ENCODE assay signal across 19 cellular contexts in the genomic region with DNA sequence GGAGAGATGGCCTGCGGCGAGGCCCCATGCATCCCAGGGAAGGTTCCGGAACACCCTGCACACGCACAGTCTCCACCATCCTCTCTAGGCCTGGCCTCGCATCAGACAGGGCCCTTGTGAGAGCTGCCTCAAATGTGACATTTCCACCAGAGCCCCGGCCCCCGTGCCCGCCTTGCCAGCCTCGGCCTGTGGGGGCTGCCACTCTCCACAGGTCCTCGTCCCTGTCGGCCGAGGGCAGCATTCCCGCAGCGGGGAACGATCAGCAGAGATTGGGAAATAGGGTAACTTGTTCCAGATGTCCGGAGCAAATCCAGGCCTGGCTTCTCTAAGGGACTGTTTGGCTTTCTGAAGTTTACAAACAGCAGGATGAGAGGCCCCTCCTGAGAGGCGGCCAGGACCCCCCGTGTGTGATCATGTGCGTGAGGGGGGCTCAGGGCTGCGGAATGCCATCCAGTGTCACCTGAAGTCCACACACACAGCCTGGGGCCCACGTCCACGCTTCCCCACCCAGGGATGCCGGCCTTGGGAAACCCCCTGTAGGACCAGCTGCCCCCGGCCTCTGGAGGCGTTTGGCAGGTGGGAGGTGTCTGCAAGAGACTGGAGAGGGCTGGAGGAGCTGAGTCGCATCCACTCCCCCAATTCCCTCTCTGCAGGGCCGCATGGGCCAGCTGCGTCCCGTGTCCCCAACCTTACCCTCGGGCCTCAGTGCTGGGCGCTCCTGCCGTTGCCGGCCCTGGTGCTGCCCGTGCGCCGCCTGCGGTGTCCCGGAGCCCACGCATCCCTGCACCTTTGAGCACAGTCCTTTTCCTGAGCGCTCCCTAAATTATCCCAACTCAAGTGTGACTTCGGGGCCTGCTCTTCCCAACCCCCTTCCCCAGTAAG.
A peak's percentile ranks its signal among the peaks of the same experiment; 100 is the strongest.
DNase-seq lines count a peak whose midpoint lies in the region; ATAC-seq, FAIRE-seq and TF ChIP-seq lines count a peak whose summit lies in the region.
"Had no signal": no experiment of that assay in that cellular context is flagged by ENCODE, and none has a peak within 500 bp of the region (broad histone marks: within the 10 kb centered on the region; RNA-seq: fewer than 3 reads in every experiment).

No MANE protein-coding gene starts in this region.

- ATAC-seq in K562, result peak; percentile 17
- peak; percentile 78 for ATAC-seq in left ventricle myocardium superior
- ATAC-seq in gastrocnemius medialis, result peak; percentile 40 to 56
- ATAC-seq: activated CD8-positive, alpha-beta memory T cell treated with anti-CD3 and anti-CD28 coated beads, Interleukin-2, amount 10 ng/mL, durations not matched to agents 7 days and 5 days; natural killer cell; PC-3; stimulated activated naive B cell treated with anti-CD40 and anti-IgM and Interleukin-4, amounts not matched to agents 10 μg/mL and 1 μg/mL and 100 μg/mL, for 72 hours had no signal

- no peak overlapping the region for H3K4me2 ChIP-seq in K562 (ENCODE audit: insufficient read depth, low read length)

- no peaks in the 10 kb centered on the region for H3K79me2 ChIP-seq in K562 (ENCODE audit: control insufficient read depth, insufficient read depth, low read length)

- peaks cover 0 to 10% of the 10 kb centered on the region in 2 experiments; a peak in 2 of 5 replicates for H3K4me1 ChIP-seq in K562 (replicated peaks in 1 of 2; ENCODE audit: control insufficient read depth in 2 of 2, insufficient read depth in 2 of 2, low read length in 2 of 2)
- H3K4me1 ChIP-seq in gastrocnemius medialis, result no peaks in the 10 kb centered on the region
- no peaks in the 10 kb centered on the region for H3K4me1 ChIP-seq in thyroid gland

- H3K4me3 ChIP-seq in BJ (ENCODE audit: low read depth, low read length) (no peak overlapping the region), K562 (no peak overlapping the region), gastrocnemius medialis (no peak overlapping the region), thyroid gland (replicated peaks in 1 of 3) (no peak overlapping the region)

- no peak for FAIRE-seq in K562 (lab: Jason Lieb, UNC)
- FAIRE-seq: bronchial epithelial cell, D721Med had no signal

- TF ChIP-seq POLR2A in K562 (conservative IDR thresholded peaks at IDR 0.05) (no peak), gastrocnemius medialis (IDR thresholded peaks at IDR 0.05) (no peak), thyroid gland (IDR thresholded peaks at IDR 0.05) (no peak)

- H3K9ac ChIP-seq in K562 (ENCODE audit: insufficient read depth in 1 of 2, low read depth in 2 of 2, low read length in 2 of 2), result no peak overlapping the region

- TF ChIP-seq RAD21 in K562 (CRISPR knock-in tag; conservative IDR thresholded peaks at IDR 0.05 in 1 of 2, IDR thresholded peaks at IDR 0.05 in 1 of 2), result no peak

- no peak for DNase-seq in BJ (ENCODE audit: low read depth)
- DNase-seq in K562 (ENCODE audit: extremely low read depth in 1 of 4, low spot score in 3 of 4), result no peak
- peak; percentile 54 for DNase-seq in left ventricle myocardium superior
- DNase-seq in gastrocnemius medialis, result no peak
- no peak for DNase-seq in retina
- DNase-seq in T-helper 1 cell, result no peak
- DNase-seq in thyroid gland, result no peak
- DNase-seq in NCI-H446 (lab: John Stamatoyannopoulos, UW), result no peak
- DNase-seq: activated CD8-positive, alpha-beta memory T cell treated with anti-CD3 and anti-CD28 coated beads, Interleukin-2, amount 10 ng/mL, durations not matched to agents 7 days and 5 days; activated naive CD4-positive, alpha-beta T cell treated with Interleukin-2 at 50 U/mL for 16 hours; H9; natural killer cell; NCI-H1105; NCI-H345; PC-3; stimulated activated naive B cell treated with anti-CD40 and anti-IgM and Interleukin-4, amounts not matched to agents 10 μg/mL and 1 μg/mL and 100 μg/mL, for 72 hours; WERI-Rb-1 had no signal

- H3K9me1 ChIP-seq in K562 (ENCODE audit: control insufficient read depth, insufficient read depth, low read length), result no peaks in the 10 kb centered on the region

- intact Hi-C loops in K562 (cut with micrococcal nuclease), result no loop called here
- intact Hi-C loops in left ventricle myocardium superior (cut with micrococcal nuclease), result no loop called here
- intact Hi-C loops in gastrocnemius medialis (cut with DNase I; ENCODE audit: low total_unique reads), result no loop called here
- intact Hi-C loops in thyroid gland (cut with DNase I), result no loop called here

- WGBS in K562 (ENCODE audit: insufficient coverage, low coverage, missing lambda C conversion rate), result 34% methylated on average over 37 of the region's 41 CpGs
- WGBS in thyroid gland, 2 donors, result 78 to 84% methylated on average over 26 to 31 of the region's 41 CpGs

- no peak overlapping the region for H3K27ac ChIP-seq in K562 (ENCODE audit: extremely low read depth, low read depth, low read length)
- no peak overlapping the region for H3K27ac ChIP-seq in gastrocnemius medialis
- no peak overlapping the region for H3K27ac ChIP-seq in thyroid gland
- H3K27ac ChIP-seq: WERI-Rb-1 had no signal

- CTCF ChIA-PET in BJ (lab: Yijun Ruan, JAX), result interaction anchor here (0.7 to 4.1 kb wide), 6 partner anchors 11 to 186 kb away, joined by 3 to 22 read pairs (median 4); no protein-coding TSS in a partner anchor
- CTCF ChIA-PET in K562 (lab: Yijun Ruan, JAX; ENCODE audit: low intra/inter-chr PET ratio), result no interaction called here

- in situ Hi-C loops in K562 (cut with MboI) (no loop called here), gastrocnemius medialis (cut with MboI; ENCODE audit: low sequenced_read_pairs in 4 of 4) (no loop called here)

- TF ChIP-seq CTCF in BJ (IDR thresholded peaks at IDR 0.05; ENCODE audit: insufficient read depth, low read depth, low read length), result peak; percentile 53
- TF ChIP-seq CTCF in K562 (IDR thresholded peaks at IDR 0.05 in 2 of 3, conservative IDR thresholded peaks at IDR 0.05 in 1 of 3; ENCODE audit: insufficient read depth in 2 of 3, low read depth in 1 of 3, low read length in 3 of 3), result no peak
- no peak for TF ChIP-seq CTCF in gastrocnemius medialis (IDR thresholded peaks at IDR 0.05 in 4 of 5, conservative IDR thresholded peaks at IDR 0.05 in 1 of 5)
- TF ChIP-seq CTCF in thyroid gland (IDR thresholded peaks at IDR 0.05), result no peak

- no peak overlapping the region for H2AFZ ChIP-seq in K562 (ENCODE audit: low read depth, low read length)

- H3K36me3 ChIP-seq in BJ (ENCODE audit: control insufficient read depth, insufficient read depth, low read length), result no peaks in the 10 kb centered on the region
- H3K36me3 ChIP-seq in K562 (ENCODE audit: control insufficient read depth, insufficient read depth, low read length), result no peaks in the 10 kb centered on the region
- H3K36me3 ChIP-seq in gastrocnemius medialis, result no peaks in the 10 kb centered on the region
- H3K36me3 ChIP-seq in thyroid gland, result no peaks in the 10 kb centered on the region
- H3K36me3 ChIP-seq: WERI-Rb-1 had no signal

- no peaks in the 10 kb centered on the region for H4K20me1 ChIP-seq in K562 (replicated peaks; ENCODE audit: control insufficient read depth, insufficient read depth, low read length)

- H3K27me3 ChIP-seq in BJ (ENCODE audit: control insufficient read depth, insufficient read depth, low read length) (no peaks in the 10 kb centered on the region), K562 (ENCODE audit: control insufficient read depth in 2 of 2, insufficient read depth in 2 of 2, low read length in 2 of 2) (peaks cover 33 to 38% of the 10 kb centered on the region in 2 experiments), gastrocnemius medialis (no peaks in the 10 kb centered on the region), thyroid gland (no peaks in the 10 kb centered on the region)

- TF ChIP-seq EP300 in K562 (IDR thresholded peaks at IDR 0.05; ENCODE audit: low read length), result no peak

- no TSS peak for BruUV-seq in K562 (replicated peaks; lab: Mats Ljungman, UMichigan)

- H3K9me3 ChIP-seq in K562 (replicated peaks; ENCODE audit: control insufficient read depth, insufficient read depth, low read depth, low read length), result 0 out of 2 replicates have a peak, but pooled peaks cover 2% of the 10 kb centered on the region
- H3K9me3 ChIP-seq in gastrocnemius medialis, result no peaks in the 10 kb centered on the region
- H3K9me3 ChIP-seq in thyroid gland, result no peaks in the 10 kb centered on the region

- POLR2A ChIA-PET in BJ (lab: Charles Lee), result no interaction called here
- POLR2A ChIA-PET in K562 (lab: Yijun Ruan, JAX), result interaction anchor here (0.6 to 1.4 kb wide), 4 partner anchors 7 to 103 kb away, joined by 3 to 6 read pairs (median 3); no protein-coding TSS in a partner anchor

TF ChIP-seq in K562, 482 proteins besides CTCF, POLR2A, EP300 and RAD21:
- TF ChIP-seq RBM25 (IDR thresholded peaks at IDR 0.05; ENCODE audit: low read depth, low read length, severe bottlenecking) (no peak), ZNF232 (CRISPR knock-in tag; IDR thresholded peaks at IDR 0.05) (no peak), MAFK (IDR thresholded peaks at IDR 0.05; ENCODE audit: low read length) (no peak), ZNF77 (CRISPR knock-in tag; IDR thresholded peaks at IDR 0.05) (no peak)
- TF ChIP-seq, protein P1, sequence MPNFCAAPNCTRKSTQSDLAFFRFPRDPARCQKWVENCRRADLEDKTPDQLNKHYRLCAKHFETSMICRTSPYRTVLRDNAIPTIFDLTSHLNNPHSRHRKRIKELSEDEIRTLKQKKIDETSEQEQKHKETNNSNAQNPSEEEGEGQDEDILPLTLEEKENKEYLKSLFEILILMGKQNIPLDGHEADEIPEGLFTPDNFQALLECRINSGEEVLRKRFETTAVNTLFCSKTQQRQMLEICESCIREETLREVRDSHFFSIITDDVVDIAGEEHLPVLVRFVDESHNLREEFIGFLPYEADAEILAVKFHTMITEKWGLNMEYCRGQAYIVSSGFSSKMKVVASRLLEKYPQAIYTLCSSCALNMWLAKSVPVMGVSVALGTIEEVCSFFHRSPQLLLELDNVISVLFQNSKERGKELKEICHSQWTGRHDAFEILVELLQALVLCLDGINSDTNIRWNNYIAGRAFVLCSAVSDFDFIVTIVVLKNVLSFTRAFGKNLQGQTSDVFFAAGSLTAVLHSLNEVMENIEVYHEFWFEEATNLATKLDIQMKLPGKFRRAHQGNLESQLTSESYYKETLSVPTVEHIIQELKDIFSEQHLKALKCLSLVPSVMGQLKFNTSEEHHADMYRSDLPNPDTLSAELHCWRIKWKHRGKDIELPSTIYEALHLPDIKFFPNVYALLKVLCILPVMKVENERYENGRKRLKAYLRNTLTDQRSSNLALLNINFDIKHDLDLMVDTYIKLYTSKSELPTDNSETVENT (CRISPR knock-in tag; IDR thresholded peaks at IDR 0.05), result no peak

Comparison
In these comparisons a context has a peak if more than half of its experiments do, and no peak if none do; other contexts are left out.
1. ATAC-seq: peak in every context shown above with its lines; median percentile 78 in left ventricle myocardium superior; 48 in gastrocnemius medialis; 17 in K562.